ENCODE assay signal across 8 cellular contexts in the genomic region with DNA sequence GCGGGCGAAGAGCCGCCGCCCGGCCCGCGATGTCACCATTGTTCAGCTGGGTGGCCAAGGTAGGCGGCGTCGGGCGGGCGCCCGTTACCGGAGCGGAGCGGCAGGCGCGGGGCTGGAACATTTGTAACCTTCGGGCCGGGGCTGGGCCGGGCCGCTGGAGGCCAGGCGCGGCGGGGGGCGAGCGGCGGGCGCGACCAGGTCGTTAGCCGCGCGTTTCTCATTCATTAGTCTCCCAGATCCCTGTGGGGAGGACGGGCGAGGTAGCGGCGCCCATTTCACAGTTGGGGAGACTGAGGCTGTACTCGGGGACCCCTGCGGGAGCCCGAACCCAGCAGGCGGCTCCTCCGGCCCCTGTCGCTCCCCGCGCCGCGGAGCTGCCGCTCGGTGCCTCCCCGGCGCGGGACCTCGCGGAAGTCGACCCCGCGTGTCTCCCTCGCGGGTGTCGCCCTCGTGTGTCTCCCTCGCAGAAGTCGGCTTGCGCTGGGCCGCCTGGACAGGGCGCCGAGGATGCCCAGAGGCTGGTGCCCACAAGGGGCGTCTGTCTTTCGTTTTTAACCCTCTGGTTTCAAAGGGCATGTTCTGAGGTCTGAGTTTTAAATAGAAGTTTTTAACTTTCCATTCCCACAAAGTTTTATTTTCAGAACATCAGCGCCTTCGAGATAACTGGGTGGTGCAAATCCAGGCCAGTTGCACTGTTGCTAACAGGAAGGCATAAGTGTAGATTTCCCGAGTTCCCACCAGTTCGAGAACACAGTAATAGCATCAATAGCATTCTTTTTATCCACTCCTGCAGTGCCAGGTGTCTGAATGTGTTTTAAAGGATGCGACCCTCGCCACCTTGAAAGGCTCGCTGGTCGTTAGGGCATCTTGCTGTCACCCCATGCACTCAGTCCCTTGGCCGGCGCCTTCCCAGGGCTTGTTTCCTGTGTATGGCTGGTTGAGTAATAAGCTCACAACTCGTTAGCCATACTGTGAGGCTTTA. TPM values are rescaled to one million over a fixed set of nuclear protein-coding genes. Genes with fewer than 3 reads are reported as not detected.
A peak's percentile ranks its signal among the peaks of the same experiment; 100 is the strongest.
DNase-seq lines count a peak whose midpoint lies in the region; ATAC-seq and TF ChIP-seq lines count a peak whose summit lies in the region.

No MANE protein-coding gene starts in this region.

- WGBS in HUES64: 4% methylated on average over 80 of the region's 81 CpGs

- in situ Hi-C loops in astrocyte of the cerebellum (cut with HindIII; ENCODE audit: low sequenced_read_pairs): no loop called here

- peak; percentile 73 for ATAC-seq in GM21447 (IDR thresholded peaks at IDR 0.05; ENCODE audit: unreplicated experiment)
- peak; percentile 83 for ATAC-seq in sciatic nerve

- H3K9me3 ChIP-seq in HUES64 (ENCODE audit: insufficient read depth, low read depth, low read length): no peaks in the 10 kb centered on the region

- DNase-seq in EH (ENCODE audit: low read depth) (peak; percentile 69), T1000 (lab: John Stamatoyannopoulos, UW) (peak; percentile 64), astrocyte of the cerebellum (ENCODE audit: low read depth) (no peak), hippocampal formation (lab: John Stamatoyannopoulos, UW) (peak; percentile 44 to 53), sciatic nerve (ENCODE audit: low spot score) (peak; percentile 82), DMS79 (lab: John Stamatoyannopoulos, UW) (no peak)

- intact Hi-C loops in sciatic nerve (cut with DNase I): no loop called here

- H3K4me3 ChIP-seq in HUES64 (ENCODE audit: low read length): peak overlapping the region; percentile 77
- peak overlapping the region; percentile 66 for H3K4me3 ChIP-seq in astrocyte of the cerebellum (ENCODE audit: low read depth, low read length)

- H3K4me1 ChIP-seq in HUES64 (ENCODE audit: insufficient read depth, low read length): peaks cover 41% of the 10 kb centered on the region

- peak; percentile 39 for TF ChIP-seq CTCF in astrocyte of the cerebellum (IDR thresholded peaks at IDR 0.05; ENCODE audit: low read depth, low read length, missing control alignments)

- peak overlapping the region; percentile 77 for H3K9ac ChIP-seq in HUES64 (ENCODE audit: low read depth, low read length)

- H3K27ac ChIP-seq in HUES64 (ENCODE audit: low read depth, low read length): peak overlapping the region; percentile 72; the same call in 1 of the 2 replicates

- no peaks in the 10 kb centered on the region for H3K36me3 ChIP-seq in HUES64 (ENCODE audit: insufficient read depth, low read length)

- H3K27me3 ChIP-seq in HUES64 (ENCODE audit: insufficient read depth, low read length): no peaks in the 10 kb centered on the region

RNA-seq across cellular contexts. Expression of gene PTTG2, which starts 17.6 kb away (rescaled TPM):
- not detected for polyA plus RNA-seq in HUES64 (2013, experiment 1 of 2)
- not detected for polyA plus RNA-seq in HUES64 (2013, experiment 2 of 2)
- 1.1 TPM for total RNA-seq in sciatic nerve

Comparison
In these comparisons a context has a peak if more than half of its experiments do, and no peak if none do; other contexts are left out.
1. DNase-seq: peak in EH (single experiment), T1000 (single experiment), hippocampal formation (2 of 2) and sciatic nerve (single experiment); none in astrocyte of the cerebellum (single experiment) and DMS79 (single experiment).